In genomic region chr16:85090166-85090565, GRCh38 we compare ENCODE assay signal across 23 cellular contexts. TPM values are rescaled to one million over a fixed set of nuclear protein-coding genes. Genes with fewer than 3 reads are reported as not detected.
A peak's percentile ranks its signal among the peaks of the same experiment; 100 is the strongest.
DNase-seq lines count a peak whose midpoint lies in the region; ATAC-seq and TF ChIP-seq lines count a peak whose summit lies in the region.
"Had no signal": no experiment of that assay in that cellular context is flagged by ENCODE, and none has a peak within 500 bp of the region (broad histone marks: within the 10 kb centered on the region; RNA-seq: fewer than 3 reads in every experiment).

No MANE protein-coding gene starts in this region.

- dilution Hi-C loops in mammary epithelial cell (cut with HindIII; ENCODE audit: low sequenced_read_pairs): no loop called here

- CTCF ChIA-PET in mammary epithelial cell (lab: Charles Lee; ENCODE audit: low non-redundant PET): no interaction called here

- TF ChIP-seq CTCF in mammary epithelial cell (conservative IDR thresholded peaks at IDR 0.05 in 1 of 2, IDR thresholded peaks at IDR 0.05 in 1 of 2; ENCODE audit: extremely low read depth in 1 of 2, insufficient read depth in 1 of 2, low read depth in 1 of 2, low read length in 2 of 2): no peak
- TF ChIP-seq CTCF in breast epithelium (IDR thresholded peaks at IDR 0.05): no peak
- TF ChIP-seq CTCF in brain (conservative IDR thresholded peaks at IDR 0.05): no peak
- TF ChIP-seq CTCF in tibial artery (IDR thresholded peaks at IDR 0.05): no peak

- ATAC-seq in stimulated activated effector memory CD8-positive, alpha-beta T cell treated with anti-CD3 and anti-CD28 coated beads, Interleukin-12 subunit alpha, Interleukin-12 subunit beta, amount 100 ng/mL, for 72 hours: no peak
- no peak for ATAC-seq in GM21619 (IDR thresholded peaks at IDR 0.05; ENCODE audit: unreplicated experiment)
- ATAC-seq: GM12878 had no signal

- H3K4me2 ChIP-seq in mammary epithelial cell (ENCODE audit: insufficient read depth, low read depth, low read length): peak overlapping the region; percentile 46

- H3K9me3 Mint-ChIP-seq in brain: no peaks in the 10 kb centered on the region
- H3K9me3 Mint-ChIP-seq in stimulated activated effector memory CD8-positive, alpha-beta T cell treated with anti-CD3 and anti-CD28 coated beads, Interleukin-12 subunit alpha, Interleukin-12 subunit beta, amount 100 ng/mL, for 72 hours: no peaks in the 10 kb centered on the region

- in situ Hi-C loops in mammary epithelial cell (cut with MboI; ENCODE audit: low sequenced_read_pairs in 2 of 2): no loop called here

- H3K36me3 ChIP-seq in mammary epithelial cell (ENCODE audit: insufficient read depth, low read length) (no peaks in the 10 kb centered on the region), breast epithelium (no peaks in the 10 kb centered on the region), mesodermal cell (ENCODE audit: control insufficient read depth, insufficient read depth, low read length) (no peaks in the 10 kb centered on the region), tibial artery (peaks cover 0 to 9% (median 0%) of the 10 kb centered on the region in 3 donors)

- H3K9ac ChIP-seq in mammary epithelial cell (ENCODE audit: insufficient read depth, low read length): no peak overlapping the region

- H3K4me3 ChIP-seq in mammary epithelial cell (replicated peaks in 1 of 3; ENCODE audit: insufficient read depth in 1 of 3, low read depth in 2 of 3, low read length in 3 of 3): no peak overlapping the region
- no peak overlapping the region for H3K4me3 ChIP-seq in breast epithelium
- H3K4me3 ChIP-seq in mesodermal cell (ENCODE audit: extremely low read depth, insufficient read depth, low read length, poor library complexity, severe bottlenecking): no peak overlapping the region
- no peak overlapping the region for H3K4me3 ChIP-seq in tibial artery
- H3K4me3 ChIP-seq: esophagus muscularis mucosa, GM12878, lung had no signal

- peak overlapping the region in 3 of 5 experiments; percentile 56 to 83 (median 69) for H3K27ac Mint-ChIP-seq in brain
- H3K27ac Mint-ChIP-seq in stimulated activated effector memory CD8-positive, alpha-beta T cell treated with anti-CD3 and anti-CD28 coated beads, Interleukin-12 subunit alpha, Interleukin-12 subunit beta, amount 100 ng/mL, for 72 hours: peak overlapping the region; percentile 23

- H2AFZ ChIP-seq in mammary epithelial cell (ENCODE audit: low read depth, low read length): no peak overlapping the region

- H3K27ac ChIP-seq in mammary epithelial cell (ENCODE audit: insufficient read depth, low read depth, low read length) (no peak overlapping the region), breast epithelium (no peak overlapping the region), mesodermal cell (ENCODE audit: low read depth, low read length, severe bottlenecking) (peak overlapping the region; percentile 16), tibial artery (no peak overlapping the region)
- H3K27ac ChIP-seq: esophagus muscularis mucosa had no signal

- no TSS peak for BruUV-seq in mammary epithelial cell (replicated peaks; lab: Mats Ljungman, UMichigan)

- WGBS in mammary epithelial cell (ENCODE audit: low coverage, missing lambda C conversion rate): 79% methylated on average over 8 of the region's 14 CpGs
- WGBS in mesodermal cell (ENCODE audit: insufficient coverage in 2 of 2), 2 experiments: 88 to 90% methylated on average over 11 to 14 of the region's 14 CpGs

- no peak overlapping the region for H3K4me3 Mint-ChIP-seq in brain
- no peak overlapping the region for H3K4me3 Mint-ChIP-seq in stimulated activated effector memory CD8-positive, alpha-beta T cell treated with anti-CD3 and anti-CD28 coated beads, Interleukin-12 subunit alpha, Interleukin-12 subunit beta, amount 100 ng/mL, for 72 hours

- H3K27me3 Mint-ChIP-seq in brain: peaks cover 3% of the 10 kb centered on the region

- H3K9me3 ChIP-seq in mammary epithelial cell (replicated peaks; ENCODE audit: insufficient read depth, low read length) (no peaks in the 10 kb centered on the region), breast epithelium (no peaks in the 10 kb centered on the region), mesodermal cell (ENCODE audit: control insufficient read depth, low read length) (no peaks in the 10 kb centered on the region), tibial artery (no peaks in the 10 kb centered on the region)
- H3K9me3 ChIP-seq: Caco-2, esophagus muscularis mucosa had no signal

- TF ChIP-seq POLR2A in breast epithelium (IDR thresholded peaks at IDR 0.05): no peak

- H4K20me1 ChIP-seq in mammary epithelial cell (ENCODE audit: insufficient read depth, low read length): no peaks in the 10 kb centered on the region

- intact Hi-C loops in mammary epithelial cell (cut with micrococcal nuclease): no loop called here
- intact Hi-C loops in breast epithelium (cut with DNase I; ENCODE audit: low total_unique reads): no loop called here
- intact Hi-C loops in tibial artery (cut with DNase I; ENCODE audit: low total_unique reads): no loop called here

- no peaks in the 10 kb centered on the region for H3K36me3 Mint-ChIP-seq in brain
- H3K36me3 Mint-ChIP-seq in stimulated activated effector memory CD8-positive, alpha-beta T cell treated with anti-CD3 and anti-CD28 coated beads, Interleukin-12 subunit alpha, Interleukin-12 subunit beta, amount 100 ng/mL, for 72 hours: no peaks in the 10 kb centered on the region

- H3K27me3 ChIP-seq in mammary epithelial cell (ENCODE audit: insufficient read depth, low read length): no peaks in the 10 kb centered on the region
- no peaks in the 10 kb centered on the region for H3K27me3 ChIP-seq in breast epithelium
- H3K27me3 ChIP-seq in tibial artery: peaks cover 0 to 10% of the 10 kb centered on the region in 2 donors

- peak; percentile 26 for DNase-seq in mammary epithelial cell
- DNase-seq in breast epithelium (ENCODE audit: low spot score in 2 of 2): no peak
- no peak for DNase-seq in stimulated activated effector memory CD8-positive, alpha-beta T cell treated with anti-CD3 and anti-CD28 coated beads, Interleukin-12 subunit alpha, Interleukin-12 subunit beta, amount 100 ng/mL, for 72 hours (ENCODE audit: low spot score in 2 of 2)
- DNase-seq in NCI-H1092 (lab: John Stamatoyannopoulos, UW): no peak
- no peak for DNase-seq in tibial artery
- DNase-seq: activated CD4-positive, alpha-beta T cell treated with anti-CD3 and anti-CD28 coated beads, Interleukin-2, amount 50 U/mL, for 48 hours; activated effector memory CD4-positive, alpha-beta T cell treated with anti-CD3 and anti-CD28 coated beads, Interleukin-2, amount 50 U/mL, for 16 hours; Caco-2; cortex of kidney; DND-41; NCI-H1092 treated with DMSO at 0.1 percent for 48 hours; NCI-H2029 treated with DMSO at 0.1 percent for 48 hours; NCI-H226; NCI-H774; occipital lobe had no signal

- H3K79me2 ChIP-seq in mammary epithelial cell (ENCODE audit: insufficient read depth, low read length): no peaks in the 10 kb centered on the region

- H3K4me1 ChIP-seq in mammary epithelial cell (ENCODE audit: insufficient read depth, low read length) (peaks cover 26% of the 10 kb centered on the region), breast epithelium (no peaks in the 10 kb centered on the region), mesodermal cell (ENCODE audit: control insufficient read depth, insufficient read depth, low read length, poor library complexity, severe bottlenecking) (peaks cover 13% of the 10 kb centered on the region), tibial artery (peaks cover 0 to 21% (median 17%) of the 10 kb centered on the region in 4 donors)

- H3K4me1 Mint-ChIP-seq in brain: peaks cover 23% of the 10 kb centered on the region
- H3K4me1 Mint-ChIP-seq in stimulated activated effector memory CD8-positive, alpha-beta T cell treated with anti-CD3 and anti-CD28 coated beads, Interleukin-12 subunit alpha, Interleukin-12 subunit beta, amount 100 ng/mL, for 72 hours: peaks cover 9% of the 10 kb centered on the region

RNA-seq across cellular contexts. Expression of gene CIBAR2, which starts 22.1 kb away (rescaled TPM):
- not detected for total RNA-seq in mammary epithelial cell
- polyA plus RNA-seq in mammary epithelial cell: not detected
- polyA minus RNA-seq in mammary epithelial cell: not detected
- total RNA-seq in breast epithelium: not detected
- polyA plus RNA-seq in brain (ENCODE audit: insufficient read depth, low read depth, low replicate concordance): 2.4 TPM
- not detected for polyA plus RNA-seq in mesodermal cell (2013, experiment 1 of 2)
- not detected for polyA plus RNA-seq in mesodermal cell (2013, experiment 2 of 2)
- total RNA-seq: A172, Caco-2, esophagus muscularis mucosa, GM12878, LHCN-M2, occipital lobe had no signal
